ENCODE assay signal across 11 cellular contexts in the genomic region with DNA sequence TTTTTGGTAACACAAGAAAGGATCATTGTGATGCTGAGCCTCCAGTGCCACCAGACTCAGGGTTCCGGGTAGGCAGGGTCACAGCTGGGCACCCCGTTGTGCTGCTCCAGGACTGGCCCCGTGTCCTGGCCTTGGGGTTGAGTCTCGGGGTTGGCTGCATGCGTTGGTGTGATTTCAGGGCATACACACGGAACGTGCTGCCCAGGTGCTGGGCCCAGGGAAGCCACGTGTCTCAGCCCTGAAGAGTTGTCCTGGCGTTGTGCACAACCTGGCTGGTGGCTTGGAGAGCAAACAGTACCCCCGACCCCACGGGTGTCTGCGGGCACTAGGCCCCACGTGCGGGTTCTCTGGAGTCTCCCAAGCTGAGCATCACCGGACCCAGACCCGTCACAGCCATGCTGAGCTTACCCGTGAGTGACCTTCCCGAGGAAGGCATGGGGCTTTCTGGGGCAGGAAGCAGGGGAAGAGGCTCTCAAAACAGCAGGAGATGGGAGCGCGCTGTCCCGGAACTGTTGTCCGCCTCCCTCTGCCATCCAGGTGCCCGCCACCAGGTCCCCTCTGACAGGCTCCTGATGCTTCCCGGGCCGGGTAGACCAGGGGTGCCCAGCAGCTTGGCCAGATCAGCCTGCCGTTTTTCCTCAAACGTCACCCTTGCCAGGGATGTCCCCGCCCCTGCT.
DNase-seq lines count a peak whose midpoint lies in the region; TF ChIP-seq lines count a peak whose summit lies in the region.
"Had no signal": no experiment of that assay in that cellular context is flagged by ENCODE, and none has a peak within 500 bp of the region (broad histone marks: within the 10 kb centered on the region; RNA-seq: fewer than 3 reads in every experiment).

No MANE protein-coding gene starts in this region.

- no peaks in the 10 kb centered on the region for H3K79me2 ChIP-seq in Karpas-422 (ENCODE audit: low read length)

- H3K36me3 Mint-ChIP-seq in T-helper 2 cell treated with Interferon-gamma antibody and Interleukin-4, amounts not matched to agents 5 μg/mL and 100 μg/mL, for 36 hours (ENCODE audit: low read depth), result no peaks in the 10 kb centered on the region

- no peak for TF ChIP-seq EP300 in esophagus muscularis mucosa (IDR thresholded peaks at IDR 0.05)
- TF ChIP-seq EP300 in stomach (IDR thresholded peaks at IDR 0.05), result no peak

- H3K4me3 ChIP-seq in Karpas-422 (ENCODE audit: low read length) (peak overlapping the region; percentile 25; the same call in 1 of the 2 replicates), esophagus muscularis mucosa (peak overlapping the region in 3 of 4 donors; percentile 8 to 38 (median 27)), stomach (no peak overlapping the region)

- no peak overlapping the region for H3K4me3 Mint-ChIP-seq in T-helper 2 cell treated with Interferon-gamma antibody and Interleukin-4, amounts not matched to agents 5 μg/mL and 100 μg/mL, for 36 hours
- H3K4me3 Mint-ChIP-seq: activated CD4-positive, alpha-beta T cell treated with anti-CD3 and anti-CD28 coated beads for 36 hours had no signal

- H3K27me3 Mint-ChIP-seq in T-helper 2 cell treated with Interferon-gamma antibody and Interleukin-4, amounts not matched to agents 5 μg/mL and 100 μg/mL, for 36 hours (ENCODE audit: low read depth), result no peaks in the 10 kb centered on the region

- intact Hi-C loops in esophagus muscularis mucosa (cut with DNase I), result no loop called here
- intact Hi-C loops in stomach (cut with DNase I; ENCODE audit: low total_unique reads), result no loop called here

- H3K27ac Mint-ChIP-seq in T-helper 2 cell treated with Interferon-gamma antibody and Interleukin-4, amounts not matched to agents 5 μg/mL and 100 μg/mL, for 36 hours, result peak overlapping the region; percentile 72

- H3K4me1 ChIP-seq in Karpas-422 (ENCODE audit: low read length) (peaks cover 83% of the 10 kb centered on the region), esophagus muscularis mucosa (peaks cover 16 to 25% (median 17%) of the 10 kb centered on the region in 4 donors), stomach (peaks cover 24 to 41% (median 30%) of the 10 kb centered on the region in 4 donors)

- no peaks in the 10 kb centered on the region for H3K36me3 ChIP-seq in Karpas-422 (ENCODE audit: insufficient read depth, low read length)
- no peaks in the 10 kb centered on the region for H3K36me3 ChIP-seq in esophagus muscularis mucosa
- no peaks in the 10 kb centered on the region for H3K36me3 ChIP-seq in stomach

- H3K9me3 Mint-ChIP-seq in T-helper 2 cell treated with Interferon-gamma antibody and Interleukin-4, amounts not matched to agents 5 μg/mL and 100 μg/mL, for 36 hours, result peaks cover under 1% of the 10 kb centered on the region

- H3K4me1 Mint-ChIP-seq in T-helper 2 cell treated with Interferon-gamma antibody and Interleukin-4, amounts not matched to agents 5 μg/mL and 100 μg/mL, for 36 hours (ENCODE audit: low read depth), result peaks cover 64% of the 10 kb centered on the region

- H3K9ac ChIP-seq in Karpas-422 (ENCODE audit: low read length), result peak overlapping the region; percentile 66

- no peaks in the 10 kb centered on the region for H3K9me3 ChIP-seq in Karpas-422 (ENCODE audit: low read length)
- H3K9me3 ChIP-seq in esophagus muscularis mucosa, result no peaks in the 10 kb centered on the region
- H3K9me3 ChIP-seq in stomach, result no peaks in the 10 kb centered on the region

- H3K4me2 ChIP-seq in Karpas-422 (ENCODE audit: low read depth, low read length, poor library complexity, severe bottlenecking), result peak overlapping the region; percentile 50

- H3K27ac ChIP-seq in Karpas-422 (ENCODE audit: low read length), result peak overlapping the region; percentile 90
- H3K27ac ChIP-seq in esophagus muscularis mucosa (replicated peaks in 1 of 4), result peak overlapping the region in 2 of 4 donors; percentile 28 to 50
- peak overlapping the region in 4 of 5 donors; percentile 15 to 73 (median 47) for H3K27ac ChIP-seq in stomach

- no peak for DNase-seq in T-helper 2 cell treated with Interferon-gamma antibody and Interleukin-4, amounts not matched to agents 5 μg/mL and 100 μg/mL, for 36 hours (ENCODE audit: low spot score)
- DNase-seq in T-helper 2 cell (no peak), Karpas-422 (peak; percentile 59), esophagus muscularis mucosa (ENCODE audit: extremely low spot score) (peak; percentile 62), stomach (no peak), erythroblast (lab: John Stamatoyannopoulos, UW) (no peak), cerebellar nuclear complex (lab: John Stamatoyannopoulos, UW) (no peak), EL (no peak)
- DNase-seq: 8988T, kidney glomerular epithelial cell had no signal

- H3K27me3 ChIP-seq in Karpas-422 (ENCODE audit: low read length), result no peaks in the 10 kb centered on the region
- H3K27me3 ChIP-seq in esophagus muscularis mucosa, result no peaks in the 10 kb centered on the region
- H3K27me3 ChIP-seq in stomach, result no peaks in the 10 kb centered on the region

- H2AFZ ChIP-seq in Karpas-422 (ENCODE audit: low read length), result peak overlapping the region; percentile 75; the same call in 1 of the 2 replicates

- no peaks in the 10 kb centered on the region for H3K9me2 ChIP-seq in Karpas-422 (replicated peaks; ENCODE audit: insufficient read depth, low read length)

- WGBS in esophagus muscularis mucosa, result 84% methylated on average over 18 of the region's 28 CpGs
- WGBS in stomach, 5 donors, result 76 to 89% (median 82%) methylated on average over 18 to 28 of the region's 28 CpGs

- no peak for TF ChIP-seq POLR2A in esophagus muscularis mucosa (IDR thresholded peaks at IDR 0.05; ENCODE audit: low read depth)
- TF ChIP-seq POLR2A in stomach (IDR thresholded peaks at IDR 0.05), result no peak
- TF ChIP-seq POLR2A in erythroblast (IDR thresholded peaks at IDR 0.05; ENCODE audit: low read length), result no peak

- TF ChIP-seq CTCF in esophagus muscularis mucosa (IDR thresholded peaks at IDR 0.05), result no peak
- TF ChIP-seq CTCF in stomach (IDR thresholded peaks at IDR 0.05), result no peak

- no peaks in the 10 kb centered on the region for H4K20me1 ChIP-seq in Karpas-422 (ENCODE audit: insufficient read depth, low read depth, low read length)

Comparison
In these comparisons a context has a peak if more than half of its experiments do, and no peak if none do; other contexts are left out.
1. DNase-seq: peak in Karpas-422 (single experiment) and esophagus muscularis mucosa (single experiment); none in T-helper 2 cell treated with Interferon-gamma antibody and Interleukin-4, amounts not matched to agents 5 μg/mL and 100 μg/mL, for 36 hours (single experiment), T-helper 2 cell (0 of 5), stomach (single experiment), erythroblast (0 of 2), cerebellar nuclear complex (0 of 2) and EL (single experiment).
2. H3K4me3 ChIP-seq: peak in Karpas-422 (single experiment) and esophagus muscularis mucosa (3 of 4); none in stomach (0 of 4).